ENCODE assay signal across 8 cellular contexts in the genomic region with DNA sequence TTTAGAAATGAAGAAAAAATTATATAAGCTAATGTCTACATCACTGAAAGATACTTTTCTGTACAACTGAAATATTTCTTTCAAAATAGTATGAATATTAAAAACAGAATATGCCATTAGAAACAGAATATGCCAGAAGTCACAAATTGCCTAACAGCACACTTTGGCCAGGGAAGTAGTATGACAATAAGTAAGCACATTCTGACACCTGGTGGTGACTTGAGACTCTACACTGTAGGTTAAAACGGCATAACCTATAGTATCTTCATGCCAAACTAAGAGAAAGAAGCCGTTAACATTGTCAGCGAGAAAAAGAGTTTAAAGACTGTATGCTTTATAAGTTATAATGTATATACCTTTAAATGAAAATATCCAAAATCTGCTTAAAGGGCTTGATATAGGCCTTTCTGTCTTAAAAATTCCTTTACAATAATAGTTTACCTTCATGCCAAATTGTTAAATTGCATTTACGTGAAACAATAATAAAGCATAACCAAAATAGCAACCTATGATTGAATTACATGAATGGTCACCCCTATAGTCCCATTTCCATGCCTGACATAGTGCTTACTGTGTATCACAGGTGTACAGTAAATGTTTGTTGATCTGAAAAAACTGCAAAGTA. TPM values are rescaled to one million over a fixed set of nuclear protein-coding genes. Genes with fewer than 3 reads are reported as not detected.
A peak's percentile ranks its signal among the peaks of the same experiment; 100 is the strongest.
DNase-seq lines count a peak whose midpoint lies in the region; ATAC-seq and FAIRE-seq lines count a peak whose summit lies in the region.

No MANE protein-coding gene starts in this region.

- DNase-seq in HT1080 (ENCODE audit: low read depth) (peak; percentile 67), NOMO-1 treated with dmso at 0.1 percent for 144 hours (lab: John Stamatoyannopoulos, UW; ENCODE audit: unreplicated experiment) (peak; percentile 37), glomerular endothelial cell (ENCODE audit: extremely low read depth, low read depth, low spot score) (peak; percentile 70), pons (ENCODE audit: low spot score) (peak; percentile 89), ecto neural progenitor cell (ENCODE audit: low spot score) (no peak)
- peak; percentile 29 for DNase-seq in activated naive CD4-positive, alpha-beta T cell treated with Interleukin-2 at 50 U/mL for 16 hours

- peak; percentile 99 for FAIRE-seq in G401.6 (lab: Jason Lieb, UNC)

- ATAC-seq in GM21528 (IDR thresholded peaks at IDR 0.05; ENCODE audit: low FRiP score, unreplicated experiment): peak; percentile 95

RNA-seq across cellular contexts. Expression of gene FAM13A, which starts 32.8 kb away (rescaled TPM):
- total RNA-seq in HT1080 (2014; rRNA removed; shearing (Covaris generic)): 11.1 and 11.4 TPM in 2 replicates
- polyA plus RNA-seq in HT1080 (2015; cell fraction: cytosol; rRNA removed): 10.6 and 12.1 TPM in 2 replicates
- polyA plus RNA-seq in HT1080 (2015; cell fraction: nucleus; rRNA removed): 15.2 and 16.5 TPM in 2 replicates
- total RNA-seq in glomerular endothelial cell: 4.0 and 7.5 TPM in 2 replicates
